ENCODE assay signal across 1 cellular context in genomic region chr13:51745236-51745635, GRCh38.
TF ChIP-seq lines count a peak whose summit lies in the region.

No MANE protein-coding gene starts in this region.

TF ChIP-seq in GM23338, 12 proteins besides CTCF, POLR2A, EP300 and RAD21 (continued from another document):
- no peak for TF ChIP-seq ZNF462 (CRISPR knock-in tag; IDR thresholded peaks at IDR 0.05)
- no peak for TF ChIP-seq ETS1 (IDR thresholded peaks at IDR 0.05)
- no peak for TF ChIP-seq CREB1 (CRISPR knock-in tag; IDR thresholded peaks at IDR 0.05; ENCODE audit: low read depth)
- TF ChIP-seq JUNB (IDR thresholded peaks at IDR 0.05; ENCODE audit: unreplicated experiment) = no peak
- no peak for TF ChIP-seq REST (IDR thresholded peaks at IDR 0.05; ENCODE audit: unreplicated experiment)
